32 cellular contexts compared by ENCODE assay signal in genomic region chr12:113399490-113399889, GRCh38. TPM values are rescaled to one million over a fixed set of nuclear protein-coding genes. Genes with fewer than 3 reads are reported as not detected.
"Had no signal": no experiment of that assay in that cellular context is flagged by ENCODE, and none has a peak within 500 bp of the region (broad histone marks: within the 10 kb centered on the region; RNA-seq: fewer than 3 reads in every experiment).

No MANE protein-coding gene starts in this region.

- H3K36me3 ChIP-seq: neural progenitor cell, neutrophil, ovary, spleen, thoracic aorta, thyroid gland, tibial nerve, upper lobe of left lung, vagina had no signal

- H3K4me2 ChIP-seq: neural progenitor cell, smooth muscle cell had no signal

- DNase-seq: naive thymus-derived CD4-positive, alpha-beta T cell; natural killer cell; nucleus accumbens; ovary; psoas muscle; right cardiac atrium; spleen; stimulated activated CD4-positive, alpha-beta T cell treated with anti-CD3 and anti-CD28 coated beads, Interleukin-12 subunit alpha, Interleukin-12 subunit beta, amount 100 ng/mL, for 4 hours; stimulated activated CD4-positive, alpha-beta T cell treated with anti-CD3 and anti-CD28 coated beads, Interleukin-1b, Interleukin-23, amount 100 ng/mL, for 48 hours; stimulated activated CD4-positive, alpha-beta T cell treated with anti-CD3 and anti-CD28 coated beads, Interleukin-4, amount 100 ng/mL, for 1 hour; stimulated activated CD4-positive, alpha-beta T cell treated with anti-CD3 and anti-CD28 coated beads, Interleukin-4, amount 100 ng/mL, for 4 hours; stimulated activated CD8-positive, alpha-beta memory T cell treated with anti-CD3 and anti-CD28 coated beads, Interleukin-4, amount 100 ng/mL, for 48 hours; stimulated activated naive CD4-positive, alpha-beta T cell; stimulated activated naive CD8-positive, alpha-beta T cell treated with anti-CD3 and anti-CD28 coated beads, Interleukin-15, amount 100 ng/mL, for 72 hours; stimulated activated naive CD8-positive, alpha-beta T cell treated with anti-CD3 and anti-CD28 coated beads, Interleukin-15, Interleukin-2, amounts not matched to agents 100 U/mL and 50 U/mL, for 24 hours; thyroid gland; trophoblast cell; upper lobe of left lung had no signal

- H3K4me3 ChIP-seq: neural progenitor cell, ovary, psoas muscle, skin epidermis, smooth muscle cell, spleen, thoracic aorta, thyroid gland, tibial nerve, upper lobe of left lung, vagina had no signal

- FAIRE-seq: urothelium cell line had no signal

- H3K4me1 ChIP-seq: parathyroid adenoma, psoas muscle, vagina had no signal

- H3K27ac ChIP-seq: neural progenitor cell, neutrophil, ovary, parathyroid adenoma, psoas muscle, skin epidermis, spleen, thoracic aorta, thyroid gland, tibial nerve, upper lobe of left lung, vagina had no signal

- H3K79me2 ChIP-seq: parathyroid adenoma had no signal

- H3K9ac ChIP-seq: neural progenitor cell, parathyroid adenoma had no signal

- H2AFZ ChIP-seq: neural progenitor cell, parathyroid adenoma had no signal

- H3K27me3 ChIP-seq: neural progenitor cell, neutrophil, ovary, thyroid gland, upper lobe of left lung, vagina had no signal

- H3K9me3 ChIP-seq: neutrophil, ovary, psoas muscle, thoracic aorta, thyroid gland, upper lobe of left lung, vagina had no signal

- ATAC-seq: naive thymus-derived CD4-positive, alpha-beta T cell; natural killer cell; psoas muscle; right cardiac atrium; sciatic nerve; stimulated activated memory B cell treated with anti-CD40 and anti-IgM and Interleukin-4, amounts not matched to agents 10 μg/mL and 1 μg/mL and 100 μg/mL, for 72 hours; stimulated activated naive CD8-positive, alpha-beta T cell treated with anti-CD3 and anti-CD28 coated beads, Interleukin-15, amount 100 ng/mL, for 72 hours; stimulated activated naive CD8-positive, alpha-beta T cell treated with anti-CD3 and anti-CD28 coated beads, Interleukin-15, Interleukin-2, amounts not matched to agents 100 U/mL and 50 U/mL, for 24 hours had no signal

RNA-seq across cellular contexts. Expression of gene SDS, which starts 4.2 kb away (rescaled TPM):
- total RNA-seq: natural killer cell, progenitor cell of endocrine pancreas, smooth muscle cell, temporal lobe, vagina had no signal
- polyA plus RNA-seq: naive thymus-derived CD4-positive, alpha-beta T cell; neural cell; smooth muscle cell had no signal

RNA-seq across cellular contexts. Expression of gene SDSL, which starts 22.7 kb away (rescaled TPM):
- total RNA-seq: vagina had no signal
- polyA plus RNA-seq: naive thymus-derived CD4-positive, alpha-beta T cell had no signal
